Comparison of ENCODE assay signal across 11 cellular contexts in the genomic region with DNA sequence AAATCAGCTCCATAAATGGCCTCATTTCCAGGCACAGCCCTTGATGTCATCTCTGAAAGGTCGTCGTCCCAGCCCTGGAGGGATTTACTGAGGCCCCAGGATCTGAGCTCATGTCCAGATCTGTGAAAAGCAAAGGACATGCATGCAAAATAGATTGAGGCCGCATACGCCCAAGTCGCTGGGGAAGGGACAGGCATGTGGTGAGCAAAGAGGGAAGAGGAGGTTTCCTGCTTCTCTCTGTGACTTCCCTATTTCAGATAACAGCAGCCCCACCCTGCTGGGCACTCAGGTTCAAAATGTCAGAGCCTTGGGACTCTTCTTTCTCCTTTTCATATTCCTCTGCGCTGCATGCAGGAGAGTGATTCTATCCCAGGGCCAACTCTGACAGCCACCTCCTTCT.
DNase-seq lines count a peak whose midpoint lies in the region; ATAC-seq and TF ChIP-seq lines count a peak whose summit lies in the region.
"Had no signal": no experiment of that assay in that cellular context is flagged by ENCODE, and none has a peak within 500 bp of the region (broad histone marks: within the 10 kb centered on the region; RNA-seq: fewer than 3 reads in every experiment).

No MANE protein-coding gene starts in this region.

- no peak overlapping the region for H3K4me3 ChIP-seq in BLaER1 treated with 17β-estradiol and CSF1 and Interleukin-3, amounts not matched to agents 10 nM and 100 nM
- no peak overlapping the region for H3K4me3 ChIP-seq in lower leg skin (ENCODE audit: low read depth, poor library complexity, severe bottlenecking)
- no peak overlapping the region for H3K4me3 ChIP-seq in effector memory CD4-positive, alpha-beta T cell (ENCODE audit: insufficient read depth, low read depth, low read length, poor library complexity, severe bottlenecking)
- H3K4me3 ChIP-seq: skin epidermis had no signal

- H3K9me3 ChIP-seq in BLaER1 treated with 17β-estradiol and CSF1 and Interleukin-3, amounts not matched to agents 10 nM and 100 nM (replicated peaks in 1 of 11) = peaks cover 0 to 7% (median 4%) of the 10 kb centered on the region in 11 experiments; a peak in 7 of 22 replicates
- H3K9me3 ChIP-seq in T-helper 17 cell (ENCODE audit: control insufficient read depth, low read length, poor library complexity, severe bottlenecking) = no peaks in the 10 kb centered on the region
- H3K9me3 ChIP-seq in effector memory CD4-positive, alpha-beta T cell (ENCODE audit: control insufficient read depth, low read length) = no peaks in the 10 kb centered on the region

- no peaks in the 10 kb centered on the region for H3K36me3 Mint-ChIP-seq in T-helper 17 cell (ENCODE audit: low read depth)

- H3K27me3 Mint-ChIP-seq in T-helper 17 cell = peaks cover 10% of the 10 kb centered on the region

- no peaks in the 10 kb centered on the region for H4K20me1 ChIP-seq in BLaER1 treated with 17β-estradiol and CSF1 and Interleukin-3, amounts not matched to agents 10 nM and 100 nM

- no peak overlapping the region for H3K27ac Mint-ChIP-seq in T-helper 17 cell
- H3K27ac Mint-ChIP-seq: activated naive CD4-positive, alpha-beta T cell treated with anti-CD3 and anti-CD28 coated beads for 36 hours had no signal

- no peak for TF ChIP-seq CTCF in lower leg skin (IDR thresholded peaks at IDR 0.05)

- H3K4me3 Mint-ChIP-seq in T-helper 17 cell = no peak overlapping the region
- H3K4me3 Mint-ChIP-seq: activated naive CD4-positive, alpha-beta T cell treated with anti-CD3 and anti-CD28 coated beads for 36 hours had no signal

- peak; percentile 72 for ATAC-seq in HG02884 (IDR thresholded peaks at IDR 0.05; ENCODE audit: unreplicated experiment)
- ATAC-seq in T-helper 17 cell = peak; percentile 47
- ATAC-seq in HG02973 (IDR thresholded peaks at IDR 0.05; ENCODE audit: unreplicated experiment) = no peak
- no peak for ATAC-seq in HG03457 (IDR thresholded peaks at IDR 0.05; ENCODE audit: unreplicated experiment)

- DNase-seq in T-helper 17 cell = no peak
- DNase-seq in lower leg skin (ENCODE audit: low spot score in 2 of 2) = peak; percentile 46 to 84
- DNase-seq in effector memory CD4-positive, alpha-beta T cell = no peak
- DNase-seq in cortex of kidney (lab: John Stamatoyannopoulos, UW) = no peak
- DNase-seq: activated naive CD4-positive, alpha-beta T cell treated with anti-CD3 and anti-CD28 coated beads for 36 hours; NCI-H1105 had no signal

- H3K4me1 ChIP-seq in BLaER1 treated with 17β-estradiol and CSF1 and Interleukin-3, amounts not matched to agents 10 nM and 100 nM = peaks cover 11 to 65% (median 26%) of the 10 kb centered on the region in 10 experiments
- H3K4me1 ChIP-seq in effector memory CD4-positive, alpha-beta T cell (ENCODE audit: control insufficient read depth, insufficient read depth, low read length, poor library complexity, severe bottlenecking) = no peaks in the 10 kb centered on the region

- H3K27me3 ChIP-seq in BLaER1 treated with 17β-estradiol and CSF1 and Interleukin-3, amounts not matched to agents 10 nM and 100 nM = no peaks in the 10 kb centered on the region
- no peaks in the 10 kb centered on the region for H3K27me3 ChIP-seq in effector memory CD4-positive, alpha-beta T cell (replicated peaks; ENCODE audit: control insufficient read depth, insufficient read depth, low read length, poor library complexity, severe bottlenecking)

- WGBS in lower leg skin, 2 donors = 77 to 82% methylated on average over 6 of the region's 6 CpGs

- TF ChIP-seq POLR2A in lower leg skin (IDR thresholded peaks at IDR 0.05) = no peak

- H3K4me2 ChIP-seq in BLaER1 treated with 17β-estradiol and CSF1 and Interleukin-3, amounts not matched to agents 10 nM and 100 nM = peak overlapping the region; percentile 54 to 77 (median 65)

- H3K4me1 Mint-ChIP-seq in T-helper 17 cell = peaks cover 5% of the 10 kb centered on the region

- peak overlapping the region in 9 of 11 experiments; percentile 30 to 81 (median 70); a peak in 16 of 22 replicates for H3K27ac ChIP-seq in BLaER1 treated with 17β-estradiol and CSF1 and Interleukin-3, amounts not matched to agents 10 nM and 100 nM
- H3K27ac ChIP-seq in effector memory CD4-positive, alpha-beta T cell (ENCODE audit: insufficient read depth, low read length, poor library complexity, severe bottlenecking) = no peak overlapping the region

- H3K9ac ChIP-seq in BLaER1 treated with 17β-estradiol and CSF1 and Interleukin-3, amounts not matched to agents 10 nM and 100 nM = peak overlapping the region in 7 of 11 experiments; percentile 20 to 63 (median 54); a peak in 12 of 22 replicates

- H3K36me3 ChIP-seq in BLaER1 treated with 17β-estradiol and CSF1 and Interleukin-3, amounts not matched to agents 10 nM and 100 nM = no peaks in the 10 kb centered on the region
- no peaks in the 10 kb centered on the region for H3K36me3 ChIP-seq in effector memory CD4-positive, alpha-beta T cell (ENCODE audit: control insufficient read depth, insufficient read depth, low read length)

- intact Hi-C loops in lower leg skin (cut with DNase I; ENCODE audit: low total_unique reads) = no loop called here

Comparison
In these comparisons a context has a peak if more than half of its experiments do, and no peak if none do; other contexts are left out.
1. ATAC-seq: peak in HG02884 (single experiment) and T-helper 17 cell (single experiment); none in HG02973 (single experiment) and HG03457 (single experiment).
2. DNase-seq: peak in lower leg skin (2 of 2); none in T-helper 17 cell (0 of 3), effector memory CD4-positive, alpha-beta T cell (0 of 3) and cortex of kidney (single experiment).